10 cellular contexts compared by ENCODE assay signal in genomic region chr10:12703813-12704212, GRCh38.
DNase-seq lines count a peak whose midpoint lies in the region; ATAC-seq, FAIRE-seq and TF ChIP-seq lines count a peak whose summit lies in the region.
"Had no signal": no experiment of that assay in that cellular context is flagged by ENCODE, and none has a peak within 500 bp of the region (broad histone marks: within the 10 kb centered on the region; RNA-seq: fewer than 3 reads in every experiment).

No MANE protein-coding gene starts in this region.

- DNase-seq in EH (ENCODE audit: low read depth) = peak; percentile 78
- peak in 1 of 2 experiments; percentile 86 for DNase-seq in PC-9
- peak; percentile 72 for DNase-seq in endothelial cell of umbilical vein (ENCODE audit: low read depth, low spot score)
- DNase-seq in osteoblast (ENCODE audit: insufficient read length, low spot score, missing footprints) = no peak
- DNase-seq in anterior cingulate cortex (lab: John Stamatoyannopoulos, UW) = no peak
- DNase-seq in NOMO-1 (lab: John Stamatoyannopoulos, UW; ENCODE audit: unreplicated experiment in 2 of 2) = no peak
- no peak for DNase-seq in gastrocnemius medialis
- DNase-seq in Kasumi-1 (lab: John Stamatoyannopoulos, UW) = no peak
- DNase-seq: DMS153 had no signal

- FAIRE-seq in endothelial cell of umbilical vein (lab: Jason Lieb, UNC) = no peak
- FAIRE-seq: GM18507 had no signal

- H3K36me3 ChIP-seq in PC-9 (ENCODE audit: low read depth) = no peaks in the 10 kb centered on the region
- no peaks in the 10 kb centered on the region for H3K36me3 ChIP-seq in endothelial cell of umbilical vein (ENCODE audit: control insufficient read depth in 2 of 2, extremely low read depth in 1 of 2, insufficient read depth in 2 of 2, low read length in 2 of 2)
- no peaks in the 10 kb centered on the region for H3K36me3 ChIP-seq in osteoblast (ENCODE audit: insufficient read depth, low read length)
- no peaks in the 10 kb centered on the region for H3K36me3 ChIP-seq in gastrocnemius medialis

- BruUV-seq in PC-9 (replicated peaks; lab: Mats Ljungman, UMichigan) (no TSS peak), endothelial cell of umbilical vein (replicated peaks; lab: Mats Ljungman, UMichigan) (no TSS peak)

- H2AFZ ChIP-seq in PC-9 = no peak overlapping the region
- no peak overlapping the region for H2AFZ ChIP-seq in endothelial cell of umbilical vein (ENCODE audit: low read depth, low read length)
- H2AFZ ChIP-seq in osteoblast (ENCODE audit: low read length) = no peak overlapping the region

- peak overlapping the region; percentile 77 for H3K4me2 ChIP-seq in PC-9
- peak overlapping the region; percentile 34 for H3K4me2 ChIP-seq in endothelial cell of umbilical vein (ENCODE audit: insufficient read depth, low read length)
- peak overlapping the region; percentile 59 for H3K4me2 ChIP-seq in osteoblast (ENCODE audit: insufficient read depth, low read length)

- intact Hi-C loops in PC-9 (cut with micrococcal nuclease; ENCODE audit: unreplicated experiment) = no loop called here
- intact Hi-C loops in endothelial cell of umbilical vein (cut with micrococcal nuclease) = no loop called here
- intact Hi-C loops in gastrocnemius medialis (cut with DNase I; ENCODE audit: low total_unique reads) = no loop called here

- H3K9me3 ChIP-seq in PC-9 (ENCODE audit: insufficient read depth, low read depth) = no peaks in the 10 kb centered on the region
- H3K9me3 ChIP-seq in endothelial cell of umbilical vein (replicated peaks; ENCODE audit: control insufficient read depth, insufficient read depth, low read length) = no peaks in the 10 kb centered on the region
- no peaks in the 10 kb centered on the region for H3K9me3 ChIP-seq in osteoblast (ENCODE audit: low read depth, low read length)
- no peaks in the 10 kb centered on the region for H3K9me3 ChIP-seq in gastrocnemius medialis

- CTCF ChIA-PET in PC-9 (lab: Charles Lee) = interaction anchor here (0.6 to 0.8 kb wide), 5 partner anchors 48 to 401 kb away, joined by 3 to 7 read pairs (median 4); no protein-coding TSS in a partner anchor
- CTCF ChIA-PET in endothelial cell of umbilical vein (lab: Charles Lee) = interaction anchor here (0.7 to 1.5 kb wide), 6 partner anchors 47 to 599 kb away, joined by 3 to 10 read pairs (median 4); no protein-coding TSS in a partner anchor

- no peak for ATAC-seq in gastrocnemius medialis

- no peak overlapping the region for H3K9ac ChIP-seq in endothelial cell of umbilical vein (replicated peaks; ENCODE audit: extremely low read depth, insufficient read depth, low read length)

- no peaks in the 10 kb centered on the region for H3K9me2 ChIP-seq in PC-9 (ENCODE audit: insufficient read depth)

- TF ChIP-seq CTCF in PC-9 (conservative IDR thresholded peaks at IDR 0.05) (no peak), endothelial cell of umbilical vein (IDR thresholded peaks at IDR 0.05; ENCODE audit: extremely low read depth in 1 of 2, insufficient read depth in 1 of 2, low read depth in 1 of 2, low read length in 2 of 2) (no peak), osteoblast (IDR thresholded peaks at IDR 0.05; ENCODE audit: extremely low read depth, low read depth, low read length) (no peak), gastrocnemius medialis (IDR thresholded peaks at IDR 0.05 in 4 of 5, conservative IDR thresholded peaks at IDR 0.05 in 1 of 5) (no peak)

- peak overlapping the region; percentile 98 for H3K27ac ChIP-seq in PC-9
- peak overlapping the region; percentile 28 for H3K27ac ChIP-seq in endothelial cell of umbilical vein (ENCODE audit: insufficient read depth, low read depth, low read length)
- H3K27ac ChIP-seq in osteoblast (ENCODE audit: low read depth, low read length) = peak overlapping the region; percentile 78
- no peak overlapping the region for H3K27ac ChIP-seq in gastrocnemius medialis

- H3K27me3 ChIP-seq in PC-9 (ENCODE audit: insufficient read depth, low read depth) (no peaks in the 10 kb centered on the region), endothelial cell of umbilical vein (ENCODE audit: control insufficient read depth in 2 of 2, insufficient read depth in 2 of 2, low read length in 2 of 2) (no peaks in the 10 kb centered on the region), osteoblast (ENCODE audit: insufficient read depth, low read length) (no peaks in the 10 kb centered on the region), gastrocnemius medialis (no peaks in the 10 kb centered on the region)

- POLR2A ChIA-PET in PC-9 (lab: Charles Lee; ENCODE audit: unreplicated experiment) = interaction anchor here (0.8 kb wide), 1 partner anchor 17 kb away, joined by 10 read pairs; no protein-coding TSS in a partner anchor
- POLR2A ChIA-PET in endothelial cell of umbilical vein (lab: Charles Lee) = interaction anchor here (0.9 kb wide), 1 partner anchor 439 kb away, joined by 4 read pairs; no protein-coding TSS in a partner anchor

- H3K4me3 ChIP-seq in PC-9 (peak overlapping the region; percentile 34; the same call in 1 of the 2 replicates), endothelial cell of umbilical vein (replicated peaks in 1 of 3; ENCODE audit: insufficient read depth in 1 of 3, low read depth in 1 of 3, low read length in 3 of 3) (no peak overlapping the region), osteoblast (ENCODE audit: insufficient read depth, low read length) (no peak overlapping the region), gastrocnemius medialis (no peak overlapping the region)

- no peaks in the 10 kb centered on the region for H4K20me1 ChIP-seq in PC-9 (ENCODE audit: insufficient read depth)
- no peaks in the 10 kb centered on the region for H4K20me1 ChIP-seq in endothelial cell of umbilical vein (replicated peaks; ENCODE audit: control insufficient read depth, extremely low read depth, insufficient read depth, low read length)
- no peaks in the 10 kb centered on the region for H4K20me1 ChIP-seq in osteoblast (ENCODE audit: insufficient read depth, low read length)

- TF ChIP-seq POLR2A in endothelial cell of umbilical vein (IDR thresholded peaks at IDR 0.05; ENCODE audit: low read depth, low read length) = no peak
- no peak for TF ChIP-seq POLR2A in gastrocnemius medialis (IDR thresholded peaks at IDR 0.05)

- peaks cover 35% of the 10 kb centered on the region for H3F3A ChIP-seq in PC-9 (ENCODE audit: insufficient read depth, low read depth)

- in situ Hi-C loops in gastrocnemius medialis (cut with MboI; ENCODE audit: low sequenced_read_pairs in 4 of 4) = no loop called here

- dilution Hi-C loops in endothelial cell of umbilical vein (cut with MboI; ENCODE audit: extremely low pct_ligation_motif_present, low sequenced_read_pairs) = no loop called here

- H3K79me2 ChIP-seq in PC-9 (ENCODE audit: low read depth) (peaks cover 24% of the 10 kb centered on the region), endothelial cell of umbilical vein (ENCODE audit: control insufficient read depth, insufficient read depth, low read length) (no peaks in the 10 kb centered on the region), osteoblast (ENCODE audit: insufficient read depth, low read length) (no peaks in the 10 kb centered on the region)

- H3K9me1 ChIP-seq in endothelial cell of umbilical vein (replicated peaks; ENCODE audit: control insufficient read depth, extremely low read depth, insufficient read depth, low read length) = no peaks in the 10 kb centered on the region

- H3K4me1 ChIP-seq in PC-9 (replicated peaks; ENCODE audit: insufficient read depth) = peaks cover 69% of the 10 kb centered on the region
- peaks cover 52% of the 10 kb centered on the region for H3K4me1 ChIP-seq in endothelial cell of umbilical vein (ENCODE audit: control insufficient read depth, extremely low read depth, insufficient read depth, low read length)
- peaks cover 60% of the 10 kb centered on the region for H3K4me1 ChIP-seq in osteoblast (ENCODE audit: insufficient read depth, low read length)
- peaks cover 2 to 15% of the 10 kb centered on the region in 2 donors for H3K4me1 ChIP-seq in gastrocnemius medialis

TF ChIP-seq in endothelial cell of umbilical vein, 7 proteins besides CTCF, POLR2A, EP300 and RAD21:
- TF ChIP-seq POLR2AphosphoS5 (IDR thresholded peaks at IDR 0.05; ENCODE audit: insufficient read depth, low read depth, low read length) (peak; percentile 26), MYC (IDR thresholded peaks at IDR 0.05; ENCODE audit: low read depth, low read length) (no peak), JUN (IDR thresholded peaks at IDR 0.05; ENCODE audit: borderline replicate concordance, insufficient read depth, insufficient read length, low read depth) (peak; percentile 58), GATA2 (IDR thresholded peaks at IDR 0.05; ENCODE audit: insufficient read depth, insufficient read length, low read depth, low read length) (no peak), FOS (IDR thresholded peaks at IDR 0.05; ENCODE audit: borderline replicate concordance, insufficient read depth, low read length) (peak; percentile 86), EZH2 (IDR thresholded peaks at IDR 0.05; ENCODE audit: borderline replicate concordance, low read depth, low read length, severe bottlenecking) (no peak)
- TF ChIP-seq, protein P1, sequence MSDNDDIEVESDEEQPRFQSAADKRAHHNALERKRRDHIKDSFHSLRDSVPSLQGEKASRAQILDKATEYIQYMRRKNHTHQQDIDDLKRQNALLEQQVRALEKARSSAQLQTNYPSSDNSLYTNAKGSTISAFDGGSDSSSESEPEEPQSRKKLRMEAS (IDR thresholded peaks at IDR 0.05; ENCODE audit: insufficient read depth, insufficient read length) = no peak

Comparison
In these comparisons a context has a peak if more than half of its experiments do, and no peak if none do; other contexts are left out.
1. DNase-seq: peak in EH (single experiment) and endothelial cell of umbilical vein (single experiment); none in osteoblast (single experiment), anterior cingulate cortex (0 of 58), NOMO-1 (0 of 2), gastrocnemius medialis (0 of 2) and Kasumi-1 (0 of 2).
2. H3K27ac ChIP-seq: peak in PC-9 (single experiment), endothelial cell of umbilical vein (single experiment) and osteoblast (single experiment); none in gastrocnemius medialis (0 of 4).
3. Peak in every context shown above with its lines, with median percentiles within 50 percentile points of each other: H3K4me2 ChIP-seq.